Comparison of ENCODE assay signal across 8 cellular contexts in genomic region chr7:138000081-138000701, GRCh38. TPM values are rescaled to one million over a fixed set of nuclear protein-coding genes. Genes with fewer than 3 reads are reported as not detected.
DNase-seq lines count a peak whose midpoint lies in the region; ATAC-seq, FAIRE-seq and TF ChIP-seq lines count a peak whose summit lies in the region.

No MANE protein-coding gene starts in this region.

- H3K36me3 ChIP-seq in mammary epithelial cell (ENCODE audit: insufficient read depth, low read length) (no peaks in the 10 kb centered on the region), kidney (ENCODE audit: control insufficient read depth in 1 of 2, insufficient read depth in 2 of 2, low read length in 2 of 2) (no peaks in the 10 kb centered on the region)

- peak overlapping the region; percentile 82 for H3K4me2 ChIP-seq in mammary epithelial cell (ENCODE audit: insufficient read depth, low read depth, low read length)

- FAIRE-seq in kidney (lab: Jason Lieb, UNC): no peak

- H4K20me1 ChIP-seq in mammary epithelial cell (ENCODE audit: insufficient read depth, low read length): no peaks in the 10 kb centered on the region

- in situ Hi-C loops in mammary epithelial cell (cut with MboI; ENCODE audit: low sequenced_read_pairs in 2 of 2): loop anchor here in 1 of 2 donors (10.0 to 25.0 kb wide), 3 partner anchors 95 to 737 kb away; no protein-coding TSS in a partner anchor

- H3K27ac Mint-ChIP-seq in stimulated activated naive CD8-positive, alpha-beta T cell treated with anti-CD3 and anti-CD28 coated beads, Interleukin-15, amount 100 ng/mL, for 72 hours: peak overlapping the region in 1 of 2 donors; percentile 45

- no TSS peak for BruUV-seq in mammary epithelial cell (replicated peaks; lab: Mats Ljungman, UMichigan)

- peak; percentile 25 to 68 for DNase-seq in NCI-H187 (lab: John Stamatoyannopoulos, UW)
- no peak for DNase-seq in NCI-H187 treated with DMSO at 0.1 percent for 48 hours (lab: John Stamatoyannopoulos, UW)
- peak; percentile 30 for DNase-seq in NCI-H2227 treated with DMSO at 0.1 percent for 48 hours (lab: John Stamatoyannopoulos, UW)
- DNase-seq in mammary epithelial cell: peak; percentile 66
- DNase-seq in kidney: peak; percentile 74
- no peak for DNase-seq in stimulated activated naive CD8-positive, alpha-beta T cell treated with anti-CD3 and anti-CD28 coated beads, Interleukin-15, amount 100 ng/mL, for 72 hours
- DNase-seq in NK-92 treated with Interleukin-12 subunit alpha and Interleukin-12 subunit beta, amount 100 ng/mL, for 24 hours (lab: John Stamatoyannopoulos, UW): no peak

- ATAC-seq in stimulated activated naive CD8-positive, alpha-beta T cell treated with anti-CD3 and anti-CD28 coated beads, Interleukin-15, amount 100 ng/mL, for 72 hours: no peak
- ATAC-seq in GM19455 (IDR thresholded peaks at IDR 0.05; ENCODE audit: unreplicated experiment): no peak

- no peaks in the 10 kb centered on the region for H3K27me3 ChIP-seq in mammary epithelial cell (ENCODE audit: insufficient read depth, low read length)

- H3K79me2 ChIP-seq in mammary epithelial cell (ENCODE audit: insufficient read depth, low read length): peaks cover 65% of the 10 kb centered on the region

- dilution Hi-C loops in mammary epithelial cell (cut with HindIII; ENCODE audit: low sequenced_read_pairs): no loop called here

- H3K4me1 ChIP-seq in mammary epithelial cell (ENCODE audit: insufficient read depth, low read length): peaks cover 25% of the 10 kb centered on the region
- peaks cover 25 to 26% of the 10 kb centered on the region in 2 donors for H3K4me1 ChIP-seq in kidney (ENCODE audit: control insufficient read depth in 1 of 2, insufficient read depth in 1 of 2, low read depth in 1 of 2, low read length in 2 of 2)

- H3K27ac ChIP-seq in mammary epithelial cell (ENCODE audit: insufficient read depth, low read depth, low read length) (peak overlapping the region; percentile 87), kidney (ENCODE audit: low read depth in 2 of 2, low read length in 2 of 2) (peak overlapping the region; percentile 25 to 97)

- intact Hi-C loops in mammary epithelial cell (cut with micrococcal nuclease): loop anchor here (1.0 to 10.0 kb wide), 3 partner anchors 67 to 865 kb away; no protein-coding TSS in a partner anchor
- intact Hi-C loops in kidney (cut with DNase I): no loop called here

- CTCF ChIA-PET in mammary epithelial cell (lab: Charles Lee; ENCODE audit: low non-redundant PET): interaction anchor here (0.7 to 1.0 kb wide), 2 partner anchors 9 to 10 kb away, joined by 3 to 6 read pairs; no protein-coding TSS in a partner anchor

- TF ChIP-seq CTCF in mammary epithelial cell (conservative IDR thresholded peaks at IDR 0.05 in 1 of 2, IDR thresholded peaks at IDR 0.05 in 1 of 2; ENCODE audit: extremely low read depth in 1 of 2, insufficient read depth in 1 of 2, low read depth in 1 of 2, low read length in 2 of 2): no peak
- no peak for TF ChIP-seq CTCF in kidney (IDR thresholded peaks at IDR 0.05; ENCODE audit: borderline replicate concordance, extremely low read depth, insufficient read depth)

- no peaks in the 10 kb centered on the region for H3K27me3 Mint-ChIP-seq in stimulated activated naive CD8-positive, alpha-beta T cell treated with anti-CD3 and anti-CD28 coated beads, Interleukin-15, amount 100 ng/mL, for 72 hours

- H3K4me3 ChIP-seq in mammary epithelial cell (replicated peaks in 1 of 3; ENCODE audit: insufficient read depth in 1 of 3, low read depth in 2 of 3, low read length in 3 of 3) (peak overlapping the region; percentile 91 to 98 (median 94)), kidney (ENCODE audit: low read length in 2 of 2) (peak overlapping the region; percentile 66 to 79)

- H3K9ac ChIP-seq in mammary epithelial cell (ENCODE audit: insufficient read depth, low read length): peak overlapping the region; percentile 94
- H3K9ac ChIP-seq in kidney (ENCODE audit: low read length in 2 of 2): peak overlapping the region; percentile 15 to 96

- H3K9me3 Mint-ChIP-seq in stimulated activated naive CD8-positive, alpha-beta T cell treated with anti-CD3 and anti-CD28 coated beads, Interleukin-15, amount 100 ng/mL, for 72 hours: no peaks in the 10 kb centered on the region

- peak overlapping the region; percentile 56 for H2AFZ ChIP-seq in mammary epithelial cell (ENCODE audit: low read depth, low read length)

- WGBS in mammary epithelial cell (ENCODE audit: low coverage, missing lambda C conversion rate): 0% methylated on average over 3 of the region's 7 CpGs

- H3K9me3 ChIP-seq in mammary epithelial cell (replicated peaks; ENCODE audit: insufficient read depth, low read length): no peaks in the 10 kb centered on the region
- H3K9me3 ChIP-seq in kidney (ENCODE audit: control insufficient read depth in 1 of 2, low read length in 2 of 2): no peaks in the 10 kb centered on the region

- H3K4me3 Mint-ChIP-seq in stimulated activated naive CD8-positive, alpha-beta T cell treated with anti-CD3 and anti-CD28 coated beads, Interleukin-15, amount 100 ng/mL, for 72 hours: peak overlapping the region; percentile 90 to 96

- H3K4me1 Mint-ChIP-seq in stimulated activated naive CD8-positive, alpha-beta T cell treated with anti-CD3 and anti-CD28 coated beads, Interleukin-15, amount 100 ng/mL, for 72 hours: peaks cover 53% of the 10 kb centered on the region

RNA-seq across cellular contexts. Expression of gene CREB3L2, which starts 1.7 kb away (rescaled TPM):
- 10 to 100 TPM; 26.3 to 63.5 TPM for total RNA-seq in mammary epithelial cell
- polyA plus RNA-seq in mammary epithelial cell: 22.4 TPM
- 47.2 TPM for polyA minus RNA-seq in mammary epithelial cell
- 114 TPM for total RNA-seq in kidney
- polyA plus RNA-seq in kidney (ENCODE audit: insufficient read depth, low read depth, low replicate concordance): 18.5 TPM

Comparison
In these comparisons a context has a peak if more than half of its experiments do, and no peak if none do; other contexts are left out.
1. DNase-seq: peak in NCI-H187 (2 of 2), NCI-H2227 treated with DMSO at 0.1 percent for 48 hours (single experiment), mammary epithelial cell (single experiment) and kidney (single experiment); none in NCI-H187 treated with DMSO at 0.1 percent for 48 hours (single experiment), stimulated activated naive CD8-positive, alpha-beta T cell treated with anti-CD3 and anti-CD28 coated beads, Interleukin-15, amount 100 ng/mL, for 72 hours (0 of 2) and NK-92 treated with Interleukin-12 subunit alpha and Interleukin-12 subunit beta, amount 100 ng/mL, for 24 hours (single experiment).